9 cellular contexts compared by ENCODE assay signal in the genomic region with DNA sequence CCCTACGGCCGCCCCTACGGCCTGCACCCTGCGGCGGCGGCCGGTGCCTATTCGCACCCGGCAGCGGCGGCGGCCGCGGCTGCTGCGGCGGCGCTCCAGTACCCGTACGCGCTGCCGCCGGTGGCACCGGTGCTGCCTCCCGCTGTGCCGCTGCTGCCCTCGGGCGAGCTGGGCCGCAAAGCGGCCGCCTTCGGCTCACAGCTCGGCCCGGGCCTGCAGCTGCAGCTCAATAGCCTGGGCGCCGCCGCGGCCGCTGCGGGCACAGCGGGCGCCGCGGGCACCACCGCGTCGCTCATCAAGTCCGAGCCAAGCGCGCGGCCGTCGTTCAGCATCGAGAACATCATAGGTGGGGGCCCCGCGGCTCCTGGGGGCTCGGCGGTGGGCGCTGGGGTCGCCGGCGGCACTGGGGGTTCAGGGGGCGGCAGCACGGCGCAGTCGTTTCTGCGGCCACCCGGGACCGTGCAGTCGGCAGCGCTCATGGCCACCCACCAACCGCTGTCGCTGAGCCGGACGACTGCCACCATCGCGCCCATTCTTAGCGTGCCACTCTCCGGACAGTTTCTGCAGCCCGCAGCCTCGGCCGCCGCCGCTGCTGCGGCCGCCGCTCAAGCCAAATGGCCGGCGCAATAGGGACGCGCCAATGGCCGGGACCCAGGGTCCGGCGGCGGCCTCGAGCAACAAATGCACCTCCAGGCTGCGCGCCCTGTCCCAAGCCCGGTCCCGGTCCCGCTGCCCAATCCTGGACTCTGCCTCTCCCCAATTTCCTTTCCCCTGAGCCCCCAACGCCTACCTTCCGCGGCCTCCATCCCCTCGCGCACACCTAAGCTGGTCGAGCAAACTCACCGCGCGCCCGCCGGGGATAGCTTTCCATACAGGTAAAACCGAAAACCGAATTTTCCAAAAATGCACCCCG. TPM values are rescaled to one million over a fixed set of nuclear protein-coding genes. Genes with fewer than 3 reads are reported as not detected.
DNase-seq lines count a peak whose midpoint lies in the region; ATAC-seq and TF ChIP-seq lines count a peak whose summit lies in the region.
"Had no signal": no experiment of that assay in that cellular context is flagged by ENCODE, and none has a peak within 500 bp of the region (broad histone marks: within the 10 kb centered on the region; RNA-seq: fewer than 3 reads in every experiment).

No MANE protein-coding gene starts in this region.

- H3K36me3 ChIP-seq in endodermal cell (ENCODE audit: control insufficient read depth, insufficient read depth, low read length), result no peaks in the 10 kb centered on the region
- no peaks in the 10 kb centered on the region for H3K36me3 ChIP-seq in rectal smooth muscle tissue (ENCODE audit: control insufficient read depth, insufficient read depth, low read length)

- peak; percentile 44 for DNase-seq in NCI-H2171 (lab: John Stamatoyannopoulos, UW)
- no peak for DNase-seq in NCI-H2171 treated with DMSO at 0.1 percent for 48 hours (lab: John Stamatoyannopoulos, UW)
- DNase-seq in NCI-H1930 (lab: John Stamatoyannopoulos, UW), result peak; percentile 12 to 71
- peak; percentile 71 for DNase-seq in endodermal cell
- no peak for DNase-seq in pons (ENCODE audit: low spot score)
- DNase-seq: aorta had no signal

- H3K9me3 Mint-ChIP-seq in endodermal cell, result no peaks in the 10 kb centered on the region

- peaks cover 87% of the 10 kb centered on the region for H3K27me3 Mint-ChIP-seq in endodermal cell (ENCODE audit: insufficient read depth)

- H3K36me3 Mint-ChIP-seq in endodermal cell (ENCODE audit: low read depth), result no peaks in the 10 kb centered on the region

- H3K4me3 ChIP-seq in endodermal cell (ENCODE audit: low read length) (peak overlapping the region; percentile 56), rectal smooth muscle tissue (ENCODE audit: low read length) (peak overlapping the region; percentile 50)

- WGBS in endodermal cell (ENCODE audit: insufficient coverage in 1 of 2, insufficient read length in 1 of 2), 2 experiments, result 0 to 1% methylated on average over 14 to 114 of the region's 114 CpGs

- H3K27ac ChIP-seq in endodermal cell (ENCODE audit: low read depth, low read length), result no peak overlapping the region
- H3K27ac ChIP-seq in rectal smooth muscle tissue (ENCODE audit: low read depth, low read length), result no peak overlapping the region

- H3K4me1 ChIP-seq in endodermal cell (ENCODE audit: control insufficient read depth, insufficient read depth, low read length) (no peaks in the 10 kb centered on the region), rectal smooth muscle tissue (ENCODE audit: control insufficient read depth, insufficient read depth, low read length) (no peaks in the 10 kb centered on the region)

- H3K27me3 ChIP-seq in endodermal cell (ENCODE audit: control insufficient read depth, insufficient read depth, low read length, poor library complexity, severe bottlenecking) (peaks cover 100% of the 10 kb centered on the region), rectal smooth muscle tissue (ENCODE audit: control insufficient read depth, insufficient read depth, low read length) (peaks cover 75% of the 10 kb centered on the region)

- H3K4me3 Mint-ChIP-seq in endodermal cell, result peak overlapping the region; percentile 76

- no peak overlapping the region for H3K27ac Mint-ChIP-seq in endodermal cell

- H3K9ac ChIP-seq in endodermal cell (ENCODE audit: extremely low read depth, low read length, poor library complexity, severe bottlenecking), result no peak overlapping the region
- no peak overlapping the region for H3K9ac ChIP-seq in rectal smooth muscle tissue (ENCODE audit: low read length)

- peak; percentile 1 for TF ChIP-seq CTCF in endodermal cell (conservative IDR thresholded peaks at IDR 0.05)

- H3K4me1 Mint-ChIP-seq in endodermal cell, result peaks cover 42% of the 10 kb centered on the region

- ATAC-seq in GM21390 (IDR thresholded peaks at IDR 0.05; ENCODE audit: unreplicated experiment), result no peak
- no peak for ATAC-seq in GM21423 (IDR thresholded peaks at IDR 0.05; ENCODE audit: unreplicated experiment)

- H3K9me3 ChIP-seq in endodermal cell (ENCODE audit: control insufficient read depth, low read length), result no peaks in the 10 kb centered on the region

RNA-seq across cellular contexts. Expression of gene FOXD3, which starts 1.8 kb away (rescaled TPM):
- total RNA-seq in endodermal cell, result 10 to 100 TPM in 1 of 2 donors, under 1 TPM in 1; 0.49 to 14.0 TPM
- 24.0 TPM for polyA plus RNA-seq in endodermal cell (2013, experiment 1 of 2)
- polyA plus RNA-seq in endodermal cell (2013, experiment 2 of 2), result 23.0 TPM
- polyA plus RNA-seq: aorta had no signal

RNA-seq across cellular contexts. Expression of gene ALG6, which starts 43.3 kb away (rescaled TPM):
- 10 to 100 TPM; 25.9 to 26.9 TPM for total RNA-seq in endodermal cell
- 21.5 TPM for polyA plus RNA-seq in endodermal cell (2013, experiment 1 of 2)
- 18.7 TPM for polyA plus RNA-seq in endodermal cell (2013, experiment 2 of 2)

Comparison
In these comparisons a context has a peak if more than half of its experiments do, and no peak if none do; other contexts are left out.
1. DNase-seq: peak in NCI-H2171 (single experiment), NCI-H1930 (2 of 2) and endodermal cell (single experiment); none in NCI-H2171 treated with DMSO at 0.1 percent for 48 hours (single experiment) and pons (single experiment).